In the genomic region with DNA sequence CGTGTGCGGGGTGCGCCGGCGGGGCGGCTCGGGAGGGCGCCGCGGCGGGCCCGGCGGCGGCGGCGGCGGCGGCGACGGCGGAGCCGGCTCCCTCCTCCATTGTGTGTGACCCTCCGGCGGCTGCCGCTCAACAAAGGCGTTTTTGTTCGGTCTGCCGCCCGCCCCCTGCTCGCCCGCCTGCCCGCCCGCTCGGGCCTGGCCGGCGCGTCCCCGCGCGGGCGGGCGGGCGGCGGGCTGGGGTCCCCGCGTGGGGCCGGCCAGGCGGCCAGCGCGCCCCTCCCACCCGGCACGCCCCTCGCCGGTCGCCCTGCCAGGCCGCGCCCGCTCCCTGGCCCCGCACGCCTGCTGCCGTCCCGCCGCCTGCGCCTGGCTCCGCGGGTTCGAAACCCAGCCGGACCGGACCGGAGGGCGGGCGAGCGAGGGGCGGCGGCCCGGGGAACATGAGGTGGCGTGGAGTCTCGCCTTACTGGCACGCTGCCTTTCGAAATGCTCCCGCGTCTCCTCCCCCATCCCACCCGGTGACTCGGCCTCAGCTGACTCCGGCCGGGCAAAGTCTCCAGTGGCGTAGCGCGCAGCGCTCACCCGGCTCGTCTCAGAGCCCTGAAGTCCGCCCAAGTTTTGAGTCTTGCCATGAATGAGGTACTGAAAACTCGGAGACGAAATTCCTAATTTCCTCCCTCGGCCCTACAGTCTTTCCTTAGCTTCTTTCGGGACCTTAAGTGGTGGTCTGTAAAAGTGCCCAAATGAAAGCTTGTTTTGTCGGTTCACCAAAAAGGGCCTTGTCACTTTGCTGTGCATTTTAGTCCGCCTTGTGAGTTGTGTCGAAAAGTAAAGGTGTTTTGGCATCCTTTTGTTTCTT, we compare ENCODE assay signal across 1 cellular context.
TF ChIP-seq lines count a peak whose summit lies in the region.

No MANE protein-coding gene starts in this region.

TF ChIP-seq in K562, 482 proteins besides CTCF, POLR2A, EP300 and RAD21 (continued from another document):
- 0 out of 2 replicates have a peak, but pooled peaks have one; percentile 20 for TF ChIP-seq PHB (CRISPR knock-in tag; IDR thresholded peaks at IDR 0.05)
- TF ChIP-seq, protein P1, sequence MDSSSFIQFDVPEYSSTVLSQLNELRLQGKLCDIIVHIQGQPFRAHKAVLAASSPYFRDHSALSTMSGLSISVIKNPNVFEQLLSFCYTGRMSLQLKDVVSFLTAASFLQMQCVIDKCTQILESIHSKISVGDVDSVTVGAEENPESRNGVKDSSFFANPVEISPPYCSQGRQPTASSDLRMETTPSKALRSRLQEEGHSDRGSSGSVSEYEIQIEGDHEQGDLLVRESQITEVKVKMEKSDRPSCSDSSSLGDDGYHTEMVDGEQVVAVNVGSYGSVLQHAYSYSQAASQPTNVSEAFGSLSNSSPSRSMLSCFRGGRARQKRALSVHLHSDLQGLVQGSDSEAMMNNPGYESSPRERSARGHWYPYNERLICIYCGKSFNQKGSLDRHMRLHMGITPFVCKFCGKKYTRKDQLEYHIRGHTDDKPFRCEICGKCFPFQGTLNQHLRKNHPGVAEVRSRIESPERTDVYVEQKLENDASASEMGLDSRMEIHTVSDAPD (CRISPR knock-in tag; IDR thresholded peaks at IDR 0.05), result no peak
- peak; percentile 21; the same call in 1 of the 2 replicates for TF ChIP-seq MAFG (tag; conservative IDR thresholded peaks at IDR 0.05)
- TF ChIP-seq TOE1 (IDR thresholded peaks at IDR 0.05; ENCODE audit: borderline replicate concordance), result peak; percentile 70; the same call in 1 of the 2 replicates
- no peak for TF ChIP-seq TOE1 (CRISPR knock-in tag; IDR thresholded peaks at IDR 0.05; ENCODE audit: borderline replicate concordance, low read depth)
- 0 out of 2 replicates have a peak, but pooled peaks have one; percentile 2 for TF ChIP-seq MAFK (IDR thresholded peaks at IDR 0.05; ENCODE audit: low read length)
- peak; percentile 91 for TF ChIP-seq NFRKB (IDR thresholded peaks at IDR 0.05; ENCODE audit: low read depth)
- TF ChIP-seq, protein P2, sequence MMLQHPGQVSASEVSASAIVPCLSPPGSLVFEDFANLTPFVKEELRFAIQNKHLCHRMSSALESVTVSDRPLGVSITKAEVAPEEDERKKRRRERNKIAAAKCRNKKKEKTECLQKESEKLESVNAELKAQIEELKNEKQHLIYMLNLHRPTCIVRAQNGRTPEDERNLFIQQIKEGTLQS (IDR thresholded peaks at IDR 0.05), result peak; percentile 74
- TF ChIP-seq, protein P2 (CRISPR knock-in tag; conservative IDR thresholded peaks at IDR 0.05), result peak; percentile 67; the same call in 1 of the 2 replicates
- TF ChIP-seq JUNB (CRISPR knock-in tag; conservative IDR thresholded peaks at IDR 0.05), result no peak
- no peak for TF ChIP-seq ZNF175 (CRISPR knock-in tag; IDR thresholded peaks at IDR 0.05; ENCODE audit: low read depth)
- TF ChIP-seq SOX6 (IDR thresholded peaks at IDR 0.05), result peak; percentile 39; the same call in 1 of the 2 replicates
- peak; percentile 41; the same call in 1 of the 2 replicates for TF ChIP-seq XRCC5 (IDR thresholded peaks at IDR 0.05; ENCODE audit: low read depth, low read length)
- TF ChIP-seq BHLHE40 (IDR thresholded peaks at IDR 0.05; ENCODE audit: low read length), result peak; percentile 91
- TF ChIP-seq, protein P3, sequence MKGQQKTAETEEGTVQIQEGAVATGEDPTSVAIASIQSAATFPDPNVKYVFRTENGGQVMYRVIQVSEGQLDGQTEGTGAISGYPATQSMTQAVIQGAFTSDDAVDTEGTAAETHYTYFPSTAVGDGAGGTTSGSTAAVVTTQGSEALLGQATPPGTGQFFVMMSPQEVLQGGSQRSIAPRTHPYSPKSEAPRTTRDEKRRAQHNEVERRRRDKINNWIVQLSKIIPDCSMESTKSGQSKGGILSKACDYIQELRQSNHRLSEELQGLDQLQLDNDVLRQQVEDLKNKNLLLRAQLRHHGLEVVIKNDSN (CRISPR knock-in tag; IDR thresholded peaks at IDR 0.05), result peak; percentile 75
- TF ChIP-seq CBX3 (IDR thresholded peaks at IDR 0.05; ENCODE audit: borderline replicate concordance in 1 of 2, low read length in 2 of 2), result peak in 1 of 2 experiments; percentile 72; a peak in 1 of 3 replicates
- TF ChIP-seq PURB (CRISPR knock-in tag; IDR thresholded peaks at IDR 0.05; ENCODE audit: low read depth), result no peak
- TF ChIP-seq NR2C2 (CRISPR knock-in tag; IDR thresholded peaks at IDR 0.05), result no peak
- peak; percentile 41 for TF ChIP-seq NR2C2 (tag; IDR thresholded peaks at IDR 0.05)
- peak; percentile 63; the same call in 1 of the 2 replicates for TF ChIP-seq JUN (IDR thresholded peaks at IDR 0.05; ENCODE audit: borderline replicate concordance, low read depth, low read length)
- TF ChIP-seq JUN (CRISPR knock-in tag; IDR thresholded peaks at IDR 0.05; ENCODE audit: borderline replicate concordance), result no peak
- TF ChIP-seq, protein P4, sequence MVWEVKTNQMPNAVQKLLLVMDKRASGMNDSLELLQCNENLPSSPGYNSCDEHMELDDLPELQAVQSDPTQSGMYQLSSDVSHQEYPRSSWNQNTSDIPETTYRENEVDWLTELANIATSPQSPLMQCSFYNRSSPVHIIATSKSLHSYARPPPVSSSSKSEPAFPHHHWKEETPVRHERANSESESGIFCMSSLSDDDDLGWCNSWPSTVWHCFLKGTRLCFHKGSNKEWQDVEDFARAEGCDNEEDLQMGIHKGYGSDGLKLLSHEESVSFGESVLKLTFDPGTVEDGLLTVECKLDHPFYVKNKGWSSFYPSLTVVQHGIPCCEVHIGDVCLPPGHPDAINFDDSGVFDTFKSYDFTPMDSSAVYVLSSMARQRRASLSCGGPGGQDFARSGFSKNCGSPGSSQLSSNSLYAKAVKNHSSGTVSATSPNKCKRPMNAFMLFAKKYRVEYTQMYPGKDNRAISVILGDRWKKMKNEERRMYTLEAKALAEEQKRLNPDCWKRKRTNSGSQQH (CRISPR knock-in tag; IDR thresholded peaks at IDR 0.05), result 0 out of 2 replicates have a peak, but pooled peaks have one; percentile 25
- TF ChIP-seq, protein P5, sequence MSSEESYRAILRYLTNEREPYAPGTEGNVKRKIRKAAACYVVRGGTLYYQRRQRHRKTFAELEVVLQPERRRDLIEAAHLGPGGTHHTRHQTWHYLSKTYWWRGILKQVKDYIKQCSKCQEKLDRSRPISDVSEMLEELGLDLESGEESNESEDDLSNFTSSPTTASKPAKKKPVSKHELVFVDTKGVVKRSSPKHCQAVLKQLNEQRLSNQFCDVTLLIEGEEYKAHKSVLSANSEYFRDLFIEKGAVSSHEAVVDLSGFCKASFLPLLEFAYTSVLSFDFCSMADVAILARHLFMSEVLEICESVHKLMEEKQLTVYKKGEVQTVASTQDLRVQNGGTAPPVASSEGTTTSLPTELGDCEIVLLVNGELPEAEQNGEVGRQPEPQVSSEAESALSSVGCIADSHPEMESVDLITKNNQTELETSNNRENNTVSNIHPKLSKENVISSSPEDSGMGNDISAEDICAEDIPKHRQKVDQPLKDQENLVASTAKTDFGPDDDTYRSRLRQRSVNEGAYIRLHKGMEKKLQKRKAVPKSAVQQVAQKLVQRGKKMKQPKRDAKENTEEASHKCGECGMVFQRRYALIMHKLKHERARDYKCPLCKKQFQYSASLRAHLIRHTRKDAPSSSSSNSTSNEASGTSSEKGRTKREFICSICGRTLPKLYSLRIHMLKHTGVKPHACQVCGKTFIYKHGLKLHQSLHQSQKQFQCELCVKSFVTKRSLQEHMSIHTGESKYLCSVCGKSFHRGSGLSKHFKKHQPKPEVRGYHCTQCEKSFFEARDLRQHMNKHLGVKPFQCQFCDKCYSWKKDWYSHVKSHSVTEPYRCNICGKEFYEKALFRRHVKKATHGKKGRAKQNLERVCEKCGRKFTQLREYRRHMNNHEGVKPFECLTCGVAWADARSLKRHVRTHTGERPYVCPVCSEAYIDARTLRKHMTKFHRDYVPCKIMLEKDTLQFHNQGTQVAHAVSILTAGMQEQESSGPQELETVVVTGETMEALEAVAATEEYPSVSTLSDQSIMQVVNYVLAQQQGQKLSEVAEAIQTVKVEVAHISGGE (CRISPR knock-in tag; IDR thresholded peaks at IDR 0.05), result peak in 1 of 3 experiments; percentile 72; a peak in 2 of 6 replicates
- peak in 1 of 3 experiments; percentile 52 for TF ChIP-seq YY1 (IDR thresholded peaks at IDR 0.05; ENCODE audit: borderline replicate concordance in 1 of 3, control insufficient read depth in 1 of 3, extremely low read depth in 1 of 3, insufficient read depth in 3 of 3, insufficient read length in 1 of 3, insufficient replicate concordance in 2 of 3, low read depth in 1 of 3, low read length in 2 of 3)
- TF ChIP-seq MAZ (CRISPR knock-in tag; conservative IDR thresholded peaks at IDR 0.05 in 1 of 2, IDR thresholded peaks at IDR 0.05 in 1 of 2), result peak; percentile 16 to 62
- peak; percentile 54; the same call in 1 of the 2 replicates for TF ChIP-seq BCOR (IDR thresholded peaks at IDR 0.05)
- peak; percentile 78 for TF ChIP-seq CCNT2 (IDR thresholded peaks at IDR 0.05; ENCODE audit: borderline replicate concordance, extremely low read depth, insufficient read length, low read depth, low read length)
- TF ChIP-seq, protein P6, sequence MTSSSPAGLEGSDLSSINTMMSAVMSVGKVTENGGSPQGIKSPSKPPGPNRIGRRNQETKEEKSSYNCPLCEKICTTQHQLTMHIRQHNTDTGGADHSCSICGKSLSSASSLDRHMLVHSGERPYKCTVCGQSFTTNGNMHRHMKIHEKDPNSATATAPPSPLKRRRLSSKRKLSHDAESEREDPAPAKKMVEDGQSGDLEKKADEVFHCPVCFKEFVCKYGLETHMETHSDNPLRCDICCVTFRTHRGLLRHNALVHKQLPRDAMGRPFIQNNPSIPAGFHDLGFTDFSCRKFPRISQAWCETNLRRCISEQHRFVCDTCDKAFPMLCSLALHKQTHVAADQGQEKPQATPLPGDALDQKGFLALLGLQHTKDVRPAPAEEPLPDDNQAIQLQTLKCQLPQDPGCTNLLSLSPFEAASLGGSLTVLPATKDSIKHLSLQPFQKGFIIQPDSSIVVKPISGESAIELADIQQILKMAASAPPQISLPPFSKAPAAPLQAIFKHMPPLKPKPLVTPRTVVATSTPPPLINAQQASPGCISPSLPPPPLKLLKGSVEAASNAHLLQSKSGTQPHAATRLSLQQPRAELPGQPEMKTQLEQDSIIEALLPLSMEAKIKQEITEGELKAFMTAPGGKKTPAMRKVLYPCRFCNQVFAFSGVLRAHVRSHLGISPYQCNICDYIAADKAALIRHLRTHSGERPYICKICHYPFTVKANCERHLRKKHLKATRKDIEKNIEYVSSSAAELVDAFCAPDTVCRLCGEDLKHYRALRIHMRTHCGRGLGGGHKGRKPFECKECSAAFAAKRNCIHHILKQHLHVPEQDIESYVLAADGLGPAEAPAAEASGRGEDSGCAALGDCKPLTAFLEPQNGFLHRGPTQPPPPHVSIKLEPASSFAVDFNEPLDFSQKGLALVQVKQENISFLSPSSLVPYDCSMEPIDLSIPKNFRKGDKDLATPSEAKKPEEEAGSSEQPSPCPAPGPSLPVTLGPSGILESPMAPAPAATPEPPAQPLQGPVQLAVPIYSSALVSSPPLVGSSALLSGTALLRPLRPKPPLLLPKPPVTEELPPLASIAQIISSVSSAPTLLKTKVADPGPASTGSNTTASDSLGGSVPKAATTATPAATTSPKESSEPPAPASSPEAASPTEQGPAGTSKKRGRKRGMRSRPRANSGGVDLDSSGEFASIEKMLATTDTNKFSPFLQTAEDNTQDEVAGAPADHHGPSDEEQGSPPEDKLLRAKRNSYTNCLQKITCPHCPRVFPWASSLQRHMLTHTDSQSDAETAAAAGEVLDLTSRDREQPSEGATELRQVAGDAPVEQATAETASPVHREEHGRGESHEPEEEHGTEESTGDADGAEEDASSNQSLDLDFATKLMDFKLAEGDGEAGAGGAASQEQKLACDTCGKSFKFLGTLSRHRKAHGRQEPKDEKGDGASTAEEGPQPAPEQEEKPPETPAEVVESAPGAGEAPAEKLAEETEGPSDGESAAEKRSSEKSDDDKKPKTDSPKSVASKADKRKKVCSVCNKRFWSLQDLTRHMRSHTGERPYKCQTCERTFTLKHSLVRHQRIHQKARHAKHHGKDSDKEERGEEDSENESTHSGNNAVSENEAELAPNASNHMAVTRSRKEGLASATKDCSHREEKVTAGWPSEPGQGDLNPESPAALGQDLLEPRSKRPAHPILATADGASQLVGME (CRISPR knock-in tag; IDR thresholded peaks at IDR 0.05), result no peak
- TF ChIP-seq PTTG1 (tag; IDR thresholded peaks at IDR 0.05; ENCODE audit: low read depth), result no peak
- TF ChIP-seq, protein P7, sequence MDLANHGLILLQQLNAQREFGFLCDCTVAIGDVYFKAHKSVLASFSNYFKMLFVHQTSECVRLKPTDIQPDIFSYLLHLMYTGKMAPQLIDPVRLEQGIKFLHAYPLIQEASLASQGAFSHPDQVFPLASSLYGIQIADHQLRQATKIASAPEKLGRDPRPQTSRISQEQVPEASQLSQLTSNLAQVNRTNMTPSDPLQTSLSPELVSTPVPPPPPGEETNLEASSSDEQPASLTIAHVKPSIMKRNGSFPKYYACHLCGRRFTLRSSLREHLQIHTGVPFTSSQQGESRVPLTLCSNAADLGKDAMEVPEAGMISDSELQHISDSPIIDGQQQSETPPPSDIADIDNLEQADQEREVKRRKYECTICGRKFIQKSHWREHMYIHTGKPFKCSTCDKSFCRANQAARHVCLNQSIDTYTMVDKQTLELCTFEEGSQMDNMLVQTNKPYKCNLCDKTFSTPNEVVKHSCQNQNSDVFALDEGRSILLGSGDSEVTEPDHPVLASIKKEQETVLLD (IDR thresholded peaks at IDR 0.05), result 0 out of 2 replicates have a peak, but pooled peaks have one; percentile 34
